ENCODE assay signal across 8 cellular contexts in genomic region chr6:62150048-62150663, GRCh38.
DNase-seq lines count a peak whose midpoint lies in the region; ATAC-seq and TF ChIP-seq lines count a peak whose summit lies in the region.

No MANE protein-coding gene starts in this region.

- H3K27me3 ChIP-seq in SJCRH30 (no peaks in the 10 kb centered on the region), foreskin keratinocyte (no peaks in the 10 kb centered on the region), testis (no peaks in the 10 kb centered on the region), suprapubic skin (no peaks in the 10 kb centered on the region)

- ATAC-seq in GM21529 (IDR thresholded peaks at IDR 0.05; ENCODE audit: unreplicated experiment), result peak; percentile 89
- ATAC-seq in foreskin keratinocyte, result peak; percentile 39

- H3K36me3 ChIP-seq in SJCRH30 (no peaks in the 10 kb centered on the region), testis (ENCODE audit: low read depth, missing control alignments) (no peaks in the 10 kb centered on the region), suprapubic skin (no peaks in the 10 kb centered on the region)

- DNase-seq in NCI-H146 (lab: John Stamatoyannopoulos, UW) (peak; percentile 28), NCI-H146 treated with DMSO at 0.1 percent for 48 hours (lab: John Stamatoyannopoulos, UW; ENCODE audit: unreplicated experiment) (no peak), HuH-7.5 (ENCODE audit: low spot score) (peak; percentile 6), SJCRH30 (peak; percentile 21 to 66), foreskin keratinocyte (peak; percentile 10 to 32), testis (peak; percentile 43), suprapubic skin (ENCODE audit: low spot score in 2 of 2) (no peak)

- no peaks in the 10 kb centered on the region for H3K4me1 ChIP-seq in SJCRH30
- H3K4me1 ChIP-seq in foreskin keratinocyte, result no peaks in the 10 kb centered on the region
- H3K4me1 ChIP-seq in testis, result no peaks in the 10 kb centered on the region
- no peaks in the 10 kb centered on the region for H3K4me1 ChIP-seq in suprapubic skin

- TF ChIP-seq CTCF in foreskin keratinocyte (conservative IDR thresholded peaks at IDR 0.05) (peak; percentile 61), testis (IDR thresholded peaks at IDR 0.05) (peak in 2 of 3 experiments; percentile 27 to 47), suprapubic skin (IDR thresholded peaks at IDR 0.05) (peak in 1 of 2 donors; percentile 25)

- 69 to 70% methylated on average over 3 of the region's 3 CpGs for WGBS in testis, 2 donors
- 65% methylated on average over 3 of the region's 3 CpGs for WGBS in suprapubic skin

- TF ChIP-seq EP300 in suprapubic skin (IDR thresholded peaks at IDR 0.05), result no peak

- H3K4me3 ChIP-seq in SJCRH30 (no peak overlapping the region), testis (no peak overlapping the region), suprapubic skin (no peak overlapping the region)

- H3K27ac ChIP-seq in SJCRH30 (no peak overlapping the region), foreskin keratinocyte (no peak overlapping the region), testis (no peak overlapping the region), suprapubic skin (no peak overlapping the region)

- TF ChIP-seq POLR2A in testis (IDR thresholded peaks at IDR 0.05) (no peak), suprapubic skin (IDR thresholded peaks at IDR 0.05) (no peak)

- H3K9me3 ChIP-seq in SJCRH30 (replicated peaks), result no peaks in the 10 kb centered on the region
- H3K9me3 ChIP-seq in testis, result no peaks in the 10 kb centered on the region
- H3K9me3 ChIP-seq in suprapubic skin, result no peaks in the 10 kb centered on the region

- intact Hi-C loops in testis (cut with DNase I; ENCODE audit: low total_unique reads), result no loop called here

Comparison
In these comparisons a context has a peak if more than half of its experiments do, and no peak if none do; other contexts are left out.
1. DNase-seq: peak in NCI-H146 (single experiment), HuH-7.5 (single experiment), SJCRH30 (2 of 2), foreskin keratinocyte (2 of 2) and testis (single experiment); none in NCI-H146 treated with DMSO at 0.1 percent for 48 hours (single experiment) and suprapubic skin (0 of 2).